In genomic region chr4:3123201-3123671, GRCh38 we compare ENCODE assay signal across 16 cellular contexts. TPM values are rescaled to one million over a fixed set of nuclear protein-coding genes. Genes with fewer than 3 reads are reported as not detected.
DNase-seq lines count a peak whose midpoint lies in the region; ATAC-seq and TF ChIP-seq lines count a peak whose summit lies in the region.
"Had no signal": no experiment of that assay in that cellular context is flagged by ENCODE, and none has a peak within 500 bp of the region (broad histone marks: within the 10 kb centered on the region; RNA-seq: fewer than 3 reads in every experiment).

No MANE protein-coding gene starts in this region.

- peaks cover 59% of the 10 kb centered on the region for H3K36me3 Mint-ChIP-seq in nephron (ENCODE audit: low read depth)

- H3K27me3 ChIP-seq in AG04450 (ENCODE audit: control insufficient read depth, insufficient read depth, low read length) = no peaks in the 10 kb centered on the region
- no peaks in the 10 kb centered on the region for H3K27me3 ChIP-seq in SJCRH30
- no peaks in the 10 kb centered on the region for H3K27me3 ChIP-seq in fibroblast of lung (ENCODE audit: control insufficient read depth, insufficient read depth, low read length)
- H3K27me3 ChIP-seq: BLaER1, neural progenitor cell had no signal

- H3K4me3 ChIP-seq in AG04450 (ENCODE audit: low read depth, low read length) (no peak overlapping the region), SJCRH30 (no peak overlapping the region), fibroblast of lung (replicated peaks in 1 of 4; ENCODE audit: control extremely low read depth in 1 of 4, insufficient read depth in 1 of 4, low read depth in 3 of 4, low read length in 4 of 4) (no peak overlapping the region)
- H3K4me3 ChIP-seq: BLaER1, neural progenitor cell, thoracic aorta had no signal

- H3K4me3 Mint-ChIP-seq in nephron = no peak overlapping the region
- H3K4me3 Mint-ChIP-seq: neural progenitor cell had no signal

- no peaks in the 10 kb centered on the region for H3K9me3 Mint-ChIP-seq in nephron
- H3K9me3 Mint-ChIP-seq: neural progenitor cell had no signal

- TF ChIP-seq CTCF in AG04450 (IDR thresholded peaks at IDR 0.05; ENCODE audit: low read depth, low read length) (no peak), fibroblast of lung (conservative IDR thresholded peaks at IDR 0.05 in 1 of 2, IDR thresholded peaks at IDR 0.05 in 1 of 2; ENCODE audit: low read depth in 1 of 2, low read length in 2 of 2) (no peak), nephron (IDR thresholded peaks at IDR 0.05; ENCODE audit: unreplicated experiment in 3 of 3) (no peak)

- DNase-seq in AG04450 (ENCODE audit: low read depth, low spot score) (no peak), SJCRH30 (peak; percentile 20 to 45), fibroblast of lung (ENCODE audit: low read depth in 2 of 2) (peak in 1 of 2 donors; percentile 82), superior temporal gyrus (ENCODE audit: extremely low spot score) (no peak)
- DNase-seq: activated T-cell treated with anti-CD3 and anti-CD28 coated beads for 4 hours; NCI-H2081; stimulated activated CD4-positive, alpha-beta T cell treated with anti-CD3 and anti-CD28 coated beads, Interleukin-4, amount 100 ng/mL, for 24 hours had no signal

- H3K4me1 ChIP-seq in SJCRH30 (peaks cover 22% of the 10 kb centered on the region), fibroblast of lung (ENCODE audit: control insufficient read depth, extremely low read depth, insufficient read depth, low read length) (peaks cover 9% of the 10 kb centered on the region)
- H3K4me1 ChIP-seq: neural progenitor cell had no signal

- H3K27me3 Mint-ChIP-seq in nephron (ENCODE audit: low read depth) = no peaks in the 10 kb centered on the region

- ATAC-seq in HG02642 (IDR thresholded peaks at IDR 0.05; ENCODE audit: poor library complexity, unreplicated experiment) (no peak), GM18873 (IDR thresholded peaks at IDR 0.05; ENCODE audit: low FRiP score, unreplicated experiment) (no peak), HG03039 (IDR thresholded peaks at IDR 0.05; ENCODE audit: unreplicated experiment) (no peak)

- POLR2A ChIA-PET in AG04450 (lab: Yijun Ruan, JAX) = no interaction called here

- H4K20me1 ChIP-seq in fibroblast of lung (ENCODE audit: control insufficient read depth, extremely low read depth, insufficient read depth, low read length) = no peaks in the 10 kb centered on the region

- no peaks in the 10 kb centered on the region for H3K79me2 ChIP-seq in fibroblast of lung (ENCODE audit: control insufficient read depth, insufficient read depth, low read length)

- no peak overlapping the region for H3K9ac ChIP-seq in fibroblast of lung (ENCODE audit: insufficient read depth, low read length)
- H3K9ac ChIP-seq: BLaER1, neural progenitor cell had no signal

- H3K4me1 Mint-ChIP-seq in nephron = peaks cover 15% of the 10 kb centered on the region
- H3K4me1 Mint-ChIP-seq: neural progenitor cell had no signal

- H3K4me2 ChIP-seq in fibroblast of lung (ENCODE audit: extremely low read depth, insufficient read depth, low read length) = no peak overlapping the region
- H3K4me2 ChIP-seq: BLaER1, neural progenitor cell had no signal

- no peak overlapping the region for H2AFZ ChIP-seq in fibroblast of lung (ENCODE audit: low read length)
- H2AFZ ChIP-seq: neural progenitor cell had no signal

- H3K9me3 ChIP-seq in AG04450 (ENCODE audit: control insufficient read depth, insufficient read depth, low read length) (no peaks in the 10 kb centered on the region), SJCRH30 (replicated peaks) (no peaks in the 10 kb centered on the region), fibroblast of lung (ENCODE audit: control insufficient read depth, insufficient read depth, low read depth, low read length) (no peaks in the 10 kb centered on the region)
- H3K9me3 ChIP-seq: BLaER1, thoracic aorta had no signal

- H3K27ac ChIP-seq in AG04450 (ENCODE audit: low read depth, low read length) (peak overlapping the region; percentile 55), SJCRH30 (peak overlapping the region; percentile 73; the same call in 1 of the 2 replicates), fibroblast of lung (ENCODE audit: insufficient read depth, low read length) (peak overlapping the region; percentile 37)
- H3K27ac ChIP-seq: BLaER1, neural progenitor cell had no signal

- peaks cover 51% of the 10 kb centered on the region for H3K36me3 ChIP-seq in SJCRH30
- peaks cover 11% of the 10 kb centered on the region for H3K36me3 ChIP-seq in fibroblast of lung (ENCODE audit: control insufficient read depth, insufficient read depth, low read length)

- peak overlapping the region; percentile 78 to 97 (median 91) for H3K27ac Mint-ChIP-seq in nephron
- H3K27ac Mint-ChIP-seq: neural progenitor cell had no signal

- CTCF ChIA-PET in AG04450 (lab: Charles Lee) = interaction anchor here (0.9 to 6.2 kb wide), 4 partner anchors 10 to 16 kb away, joined by 4 to 51 read pairs (median 4); no protein-coding TSS in a partner anchor

RNA-seq across cellular contexts. Expression of gene HTT, which starts 48.8 kb away (rescaled TPM):
- polyA plus RNA-seq in AG04450 (2011; rRNA removed) (14.5 and 17.2 TPM in 2 replicates), fibroblast of lung (13.2 and 19.2 TPM in 2 replicates)
- 93.1 and 121 TPM in 2 replicates for polyA minus RNA-seq in AG04450 (2011; rRNA and poly(A)+ RNA removed)
- total RNA-seq in SJCRH30 (2014; rRNA removed; shearing (Covaris generic)) = 24.3 and 30.7 TPM in 2 replicates
- total RNA-seq in fibroblast of lung = 41.8 and 52.9 TPM in 2 replicates
- 15.5 and 18.1 TPM in 2 replicates for polyA plus RNA-seq in fibroblast of lung (2012)
- polyA minus RNA-seq in fibroblast of lung (ENCODE audit: low replicate concordance) = 172 and 236 TPM in 2 replicates

RNA-seq across cellular contexts. Expression of gene HTT-AS, which starts 48.9 kb away (rescaled TPM):
- not detected in 2 replicates for polyA plus RNA-seq in AG04450 (2011; rRNA removed)
- not detected in 2 replicates for polyA minus RNA-seq in AG04450 (2011; rRNA and poly(A)+ RNA removed)
- total RNA-seq in SJCRH30 (2014; rRNA removed; shearing (Covaris generic)) = not detected in 2 replicates
- total RNA-seq in fibroblast of lung = not detected in 2 replicates
- not detected in 2 replicates for polyA plus RNA-seq in fibroblast of lung
- polyA plus RNA-seq in fibroblast of lung (2012) = not detected in 2 replicates
- polyA minus RNA-seq in fibroblast of lung (ENCODE audit: low replicate concordance) = not detected in 2 replicates
- total RNA-seq: cerebellum, OCI-LY7, thoracic aorta had no signal

Comparison
In these comparisons a context has a peak if more than half of its experiments do, and no peak if none do; other contexts are left out.
1. DNase-seq: peak in SJCRH30 (2 of 2); none in AG04450 (single experiment) and superior temporal gyrus (single experiment).
2. Peak in every context shown above with its lines, with median percentiles within 50 percentile points of each other: H3K27ac ChIP-seq.